Comparison of ENCODE assay signal across 14 cellular contexts in genomic region chr9:129332581-129332980, GRCh38.
DNase-seq lines count a peak whose midpoint lies in the region; ATAC-seq and TF ChIP-seq lines count a peak whose summit lies in the region.
"Had no signal": no experiment of that assay in that cellular context is flagged by ENCODE, and none has a peak within 500 bp of the region (broad histone marks: within the 10 kb centered on the region; RNA-seq: fewer than 3 reads in every experiment).

No MANE protein-coding gene starts in this region.

- H3K4me1 Mint-ChIP-seq in endodermal cell, result peaks cover 13% of the 10 kb centered on the region
- peaks cover 50% of the 10 kb centered on the region for H3K4me1 Mint-ChIP-seq in neural progenitor cell

- H3F3A ChIP-seq in neural progenitor cell (ENCODE audit: low read depth), result peaks cover 42% of the 10 kb centered on the region

- H3K9me3 Mint-ChIP-seq in endodermal cell (peaks cover 8% of the 10 kb centered on the region), neural progenitor cell (peaks cover 8% of the 10 kb centered on the region)

- TF ChIP-seq CTCF in heart left ventricle (IDR thresholded peaks at IDR 0.05), result no peak
- no peak for TF ChIP-seq CTCF in endodermal cell (conservative IDR thresholded peaks at IDR 0.05)
- TF ChIP-seq CTCF in neural progenitor cell (IDR thresholded peaks at IDR 0.05), result no peak

- H4K20me1 ChIP-seq in neural progenitor cell (ENCODE audit: low read depth), result no peaks in the 10 kb centered on the region

- DNase-seq in heart left ventricle, result no peak
- DNase-seq in Right ventricle myocardium superior, result no peak
- DNase-seq in endodermal cell, result no peak
- no peak for DNase-seq in neural progenitor cell (ENCODE audit: low spot score)
- no peak for DNase-seq in NCI-H446 treated with DMSO at 0.1 percent for 48 hours (lab: John Stamatoyannopoulos, UW)
- no peak for DNase-seq in GM19240 (ENCODE audit: insufficient read length, low spot score)
- DNase-seq: effector CD8-positive, alpha-beta T cell; MV-4-11; NCI-H510A treated with DMSO at 0.1 percent for 48 hours; RPMI8226; testis had no signal

- H3K9me3 ChIP-seq in heart left ventricle (peaks cover 0 to 15% (median 4%) of the 10 kb centered on the region in 12 donors), endodermal cell (ENCODE audit: control insufficient read depth, low read length) (peaks cover 12% of the 10 kb centered on the region), neural progenitor cell (ENCODE audit: low read depth) (no peaks in the 10 kb centered on the region)
- H3K9me3 ChIP-seq: testis had no signal

- intact Hi-C loops in heart left ventricle (cut with DNase I), result loop anchor here in 5 of 10 donors (5.0 kb wide), 5 partner anchors 80 to 165 kb away; partner anchors contain the start of gene IER5L (in 1 of the 5)
- intact Hi-C loops in Right ventricle myocardium superior (cut with DNase I), result no loop called here

- H3K4me3 Mint-ChIP-seq in endodermal cell (no peak overlapping the region), neural progenitor cell (no peak overlapping the region)
- H3K4me3 Mint-ChIP-seq: memory B cell had no signal

- H3K27ac ChIP-seq in heart left ventricle (peak overlapping the region in 8 of 12 donors; percentile 25 to 70 (median 48)), endodermal cell (ENCODE audit: low read depth, low read length) (no peak overlapping the region), neural progenitor cell (no peak overlapping the region), urinary bladder (ENCODE audit: low read depth) (peak overlapping the region; percentile 74)

- H3K9ac ChIP-seq in endodermal cell (ENCODE audit: extremely low read depth, low read length, poor library complexity, severe bottlenecking), result no peak overlapping the region
- no peak overlapping the region for H3K9ac ChIP-seq in neural progenitor cell

- no peak overlapping the region for H3K4me2 ChIP-seq in neural progenitor cell

- WGBS in heart left ventricle, 4 donors, result 58 to 70% (median 63%) methylated on average over 4 of the region's 4 CpGs
- WGBS in endodermal cell (ENCODE audit: insufficient coverage in 1 of 2, insufficient read length in 1 of 2), 2 experiments, result 89% methylated on average over 4 of the region's 4 CpGs; no CpG with 5 or more reads in 1 of the 2 experiments
- WGBS in urinary bladder, result 56% methylated on average over 4 of the region's 4 CpGs

- H3K36me3 ChIP-seq in heart left ventricle (no peaks in the 10 kb centered on the region), endodermal cell (ENCODE audit: control insufficient read depth, insufficient read depth, low read length) (no peaks in the 10 kb centered on the region), neural progenitor cell (no peaks in the 10 kb centered on the region), urinary bladder (ENCODE audit: insufficient read depth) (no peaks in the 10 kb centered on the region)

- H2AFZ ChIP-seq in neural progenitor cell (replicated peaks), result no peak overlapping the region

- H3K36me3 Mint-ChIP-seq in endodermal cell (ENCODE audit: low read depth), result no peaks in the 10 kb centered on the region
- H3K36me3 Mint-ChIP-seq in neural progenitor cell, result no peaks in the 10 kb centered on the region

- no peaks in the 10 kb centered on the region for H3K79me2 ChIP-seq in neural progenitor cell (ENCODE audit: low read depth)

- peak overlapping the region; percentile 48 for H3K27ac Mint-ChIP-seq in endodermal cell
- peak overlapping the region; percentile 82 for H3K27ac Mint-ChIP-seq in neural progenitor cell
- H3K27ac Mint-ChIP-seq: memory B cell had no signal

- ATAC-seq in heart left ventricle, result no peak
- ATAC-seq in Right ventricle myocardium superior (ENCODE audit: poor library complexity), result no peak
- no peak for ATAC-seq in HG03354 (IDR thresholded peaks at IDR 0.05; ENCODE audit: poor library complexity, severe bottlenecking, unreplicated experiment)

- H3K27me3 Mint-ChIP-seq in endodermal cell (ENCODE audit: insufficient read depth) (peaks cover 1% of the 10 kb centered on the region), neural progenitor cell (ENCODE audit: insufficient read depth, low read depth) (peaks cover 5% of the 10 kb centered on the region)

- no peak overlapping the region for H3K4me3 ChIP-seq in heart left ventricle
- H3K4me3 ChIP-seq in endodermal cell (ENCODE audit: low read length), result no peak overlapping the region
- H3K4me3 ChIP-seq in neural progenitor cell, result no peak overlapping the region
- H3K4me3 ChIP-seq in urinary bladder (ENCODE audit: low read depth, low read length), result no peak overlapping the region
- H3K4me3 ChIP-seq: testis had no signal

- H3K27me3 ChIP-seq in heart left ventricle (no peaks in the 10 kb centered on the region), endodermal cell (ENCODE audit: control insufficient read depth, insufficient read depth, low read length, poor library complexity, severe bottlenecking) (no peaks in the 10 kb centered on the region), neural progenitor cell (no peaks in the 10 kb centered on the region)
- H3K27me3 ChIP-seq: testis had no signal

- TF ChIP-seq POLR2A in heart left ventricle (IDR thresholded peaks at IDR 0.05), result no peak

- peaks cover 12 to 69% (median 46%) of the 10 kb centered on the region in 12 donors for H3K4me1 ChIP-seq in heart left ventricle
- peaks cover 4% of the 10 kb centered on the region for H3K4me1 ChIP-seq in endodermal cell (ENCODE audit: control insufficient read depth, insufficient read depth, low read length)
- H3K4me1 ChIP-seq in neural progenitor cell, result peaks cover 18% of the 10 kb centered on the region
- no peaks in the 10 kb centered on the region for H3K4me1 ChIP-seq in urinary bladder (ENCODE audit: insufficient read depth)

Comparison
In these comparisons a context has a peak if more than half of its experiments do, and no peak if none do; other contexts are left out.
1. H3K27ac ChIP-seq: peak in heart left ventricle (8 of 12) and urinary bladder (single experiment); none in endodermal cell (single experiment) and neural progenitor cell (single experiment).